Comparison of ENCODE assay signal across 27 cellular contexts in genomic region chr20:63150391-63150898, GRCh38.
"Had no signal": no experiment of that assay in that cellular context is flagged by ENCODE, and none has a peak within 500 bp of the region (broad histone marks: within the 10 kb centered on the region; RNA-seq: fewer than 3 reads in every experiment).

No MANE protein-coding gene starts in this region.

- H3K4me3 ChIP-seq: cardiac muscle cell, Peyer's patch had no signal

- DNase-seq: activated CD4-positive, alpha-beta memory T cell treated with anti-CD3 and anti-CD28 coated beads for 36 hours; activated CD4-positive, alpha-beta T cell treated with anti-CD3 and anti-CD28 coated beads, Interleukin-2, amount 10 ng/mL, durations not matched to agents 7 days and 5 days; activated CD4-positive, CD25-positive, alpha-beta regulatory T cell; activated CD8-positive, alpha-beta memory T cell treated with anti-CD3 and anti-CD28 coated beads for 24 hours; activated effector memory CD4-positive, alpha-beta T cell treated with anti-CD3 and anti-CD28 coated beads, Interleukin-2, amount 50 U/mL, for 16 hours; activated naive CD4-positive, alpha-beta T cell treated with Interleukin-2 at 50 U/mL for 16 hours; activated naive CD8-positive, alpha-beta T cell treated with anti-CD3 and anti-CD28 coated beads, Interleukin-2, amount 50 U/mL, for 24 hours; activated T-cell treated with anti-CD3 and anti-CD28 coated beads, Interleukin-2, amount 50 U/mL, for 4 hours; amniotic stem cell; brain microvascular endothelial cell; Karpas-422; MM.1S; NCI-H1105; NCI-H1436; NCI-H1694 treated with DMSO at 0.1 percent for 48 hours; NCI-H2029 treated with DMSO at 0.1 percent for 48 hours; NCI-H510A treated with DMSO at 0.1 percent for 48 hours; NCI-H69; NK-92 treated with Interleukin-12 subunit alpha and Interleukin-12 subunit beta, amount 100 ng/mL, for 24 hours; OCI-M1; Peyer's patch; SIG-M5; T-helper 17 cell; T1000 had no signal

- H3K36me3 ChIP-seq: brain microvascular endothelial cell, cardiac muscle cell, Peyer's patch had no signal

- H3K27ac ChIP-seq: brain microvascular endothelial cell, cardiac muscle cell, Peyer's patch, RWPE1 had no signal

- H3K4me1 ChIP-seq: Peyer's patch had no signal

- H3K27ac Mint-ChIP-seq: activated CD4-positive, alpha-beta memory T cell treated with anti-CD3 and anti-CD28 coated beads for 36 hours; activated CD4-positive, alpha-beta T cell treated with anti-CD3 and anti-CD28 coated beads, Interleukin-2, amount 10 ng/mL, durations not matched to agents 7 days and 5 days; activated naive CD4-positive, alpha-beta T cell treated with anti-CD3 and anti-CD28 coated beads, Interleukin-2, amount 50 U/mL, for 72 hours; activated naive CD8-positive, alpha-beta T cell treated with anti-CD3 and anti-CD28 coated beads, Interleukin-2, amount 50 U/mL, for 24 hours; T-helper 17 cell had no signal

- H3K4me1 Mint-ChIP-seq: activated CD4-positive, alpha-beta T cell treated with anti-CD3 and anti-CD28 coated beads, Interleukin-2, amount 10 ng/mL, durations not matched to agents 7 days and 5 days; activated naive CD8-positive, alpha-beta T cell treated with anti-CD3 and anti-CD28 coated beads, Interleukin-2, amount 50 U/mL, for 24 hours; T-helper 17 cell had no signal

- ATAC-seq: activated naive CD4-positive, alpha-beta T cell treated with anti-CD3 and anti-CD28 coated beads, Interleukin-2, amount 50 U/mL, for 72 hours; activated naive CD8-positive, alpha-beta T cell treated with anti-CD3 and anti-CD28 coated beads, Interleukin-2, amount 50 U/mL, for 24 hours; activated T-cell treated with anti-CD3 and anti-CD28 coated beads, Interleukin-2, amount 50 U/mL, for 4 hours; T-helper 17 cell had no signal

- H3K9me3 ChIP-seq: Peyer's patch had no signal

- H3K4me3 Mint-ChIP-seq: activated CD4-positive, alpha-beta memory T cell treated with anti-CD3 and anti-CD28 coated beads for 36 hours; activated CD4-positive, alpha-beta T cell treated with anti-CD3 and anti-CD28 coated beads, Interleukin-2, amount 10 ng/mL, durations not matched to agents 7 days and 5 days; activated naive CD8-positive, alpha-beta T cell treated with anti-CD3 and anti-CD28 coated beads, Interleukin-2, amount 50 U/mL, for 24 hours; activated T-cell treated with anti-CD3 and anti-CD28 coated beads, Interleukin-2, amount 50 U/mL, for 4 hours; T-helper 17 cell had no signal
